In genomic region chr14:105486333-105486973, GRCh38 we compare ENCODE assay signal across 8 cellular contexts. TPM values are rescaled to one million over a fixed set of nuclear protein-coding genes. Genes with fewer than 3 reads are reported as not detected.
DNase-seq lines count a peak whose midpoint lies in the region; ATAC-seq, FAIRE-seq and TF ChIP-seq lines count a peak whose summit lies in the region.

A gene with protein sequence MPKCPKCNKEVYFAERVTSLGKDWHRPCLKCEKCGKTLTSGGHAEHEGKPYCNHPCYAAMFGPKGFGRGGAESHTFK (plus strand): TSS chr14:105486886. CDS start chr14:105487260, 374 bp downstream.

- H3K27ac Mint-ChIP-seq in CD8-positive, alpha-beta T cell: peak within 1 kb of the TSS; percentile 90

- H3K4me3 ChIP-seq in CD8-positive, alpha-beta T cell (ENCODE audit: low read depth, low read length): peak within 1 kb of the TSS; percentile 96
- H3K4me3 ChIP-seq in OCI-LY7 (ENCODE audit: low read depth, low read length, poor library complexity, severe bottlenecking) (peak within 1 kb of the TSS; percentile 35), pancreas (peak within 1 kb of the TSS in 3 of 4 donors; percentile 7 to 43 (median 14))

- H3K36me3 Mint-ChIP-seq in CD8-positive, alpha-beta T cell: peaks cover 2% of the 10 kb centered on the region

- peak within 1 kb of the TSS; percentile 60 for H3K4me2 ChIP-seq in OCI-LY7 (ENCODE audit: low read length)

- CTCF ChIA-PET in CD8-positive, alpha-beta T cell (lab: Charles Lee): interaction anchor here (1.1 kb wide), 1 partner anchor 426 kb away, joined by 3 read pairs; no protein-coding TSS in a partner anchor
- CTCF ChIA-PET in OCI-LY7 (lab: Charles Lee; ENCODE audit: unreplicated experiment): no interaction called here

- peak within 1 kb of the TSS; percentile 96 for H3K27ac ChIP-seq in CD8-positive, alpha-beta T cell (ENCODE audit: low read depth, low read length)
- H3K27ac ChIP-seq in OCI-LY7 (ENCODE audit: low read depth, low read length, poor library complexity, severe bottlenecking) (no peak within 1 kb of the TSS), pancreas (peak within 1 kb of the TSS in 3 of 4 donors; percentile 15 to 41 (median 22))

- no peaks in the 10 kb centered on the region for H3K9me3 ChIP-seq in CD8-positive, alpha-beta T cell (ENCODE audit: low read length)
- no peaks in the 10 kb centered on the region for H3K9me3 ChIP-seq in OCI-LY7 (ENCODE audit: low read length)
- H3K9me3 ChIP-seq in pancreas: no peaks in the 10 kb centered on the region

- WGBS in pancreas, 2 donors: 8 to 10% methylated on average over 47 to 48 of the region's 48 CpGs

- DNase-seq in CD8-positive, alpha-beta T cell: peak in 3 of 7 experiments; percentile 23 to 36 (median 25)
- DNase-seq in OCI-LY7 (ENCODE audit: low spot score): no peak
- peak; percentile 73 for DNase-seq in Right ventricle myocardium inferior (ENCODE audit: missing footprints)
- peak in 1 of 6 donors; percentile 28 for DNase-seq in pancreas
- DNase-seq in nucleus accumbens (lab: John Stamatoyannopoulos, UW): no peak
- DNase-seq in NCI-H1048 (lab: John Stamatoyannopoulos, UW): no peak
- no peak for DNase-seq in occipital lobe (lab: John Stamatoyannopoulos, UW)

- H3K27me3 Mint-ChIP-seq in CD8-positive, alpha-beta T cell (ENCODE audit: low read depth): no peaks in the 10 kb centered on the region

- no peaks in the 10 kb centered on the region for H3K9me3 Mint-ChIP-seq in CD8-positive, alpha-beta T cell

- H4K20me1 ChIP-seq in OCI-LY7 (ENCODE audit: insufficient read depth, low read length): no peaks in the 10 kb centered on the region

- intact Hi-C loops in CD8-positive, alpha-beta T cell (cut with DNase I, micrococcal nuclease): loop anchor here (5.0 to 10.0 kb wide), 2 partner anchors 419 to 422 kb away; partner anchors contain the start of gene GPR132 (in 2 of the 2)
- intact Hi-C loops in OCI-LY7 (cut with micrococcal nuclease; ENCODE audit: unreplicated experiment) (no loop called here), Right ventricle myocardium inferior (cut with DNase I) (no loop called here), pancreas (cut with DNase I) (loop anchor here in 2 of 3 donors (5.0 kb wide), 1 partner anchor 114 kb away; no protein-coding TSS in a partner anchor)

- H3K79me2 ChIP-seq in OCI-LY7 (ENCODE audit: insufficient read depth, low read depth, low read length): no peaks in the 10 kb centered on the region

- FAIRE-seq in pancreas (lab: Jason Lieb, UNC): no peak

- H3K27me3 ChIP-seq in CD8-positive, alpha-beta T cell (ENCODE audit: insufficient read depth, low read length): no peaks in the 10 kb centered on the region
- H3K27me3 ChIP-seq in pancreas: peaks cover 0 to 11% (median 0%) of the 10 kb centered on the region in 4 donors

- no peaks in the 10 kb centered on the region for H3K9me2 ChIP-seq in OCI-LY7 (ENCODE audit: insufficient read depth, low read length)

- peak within 1 kb of the TSS; percentile 83 for H3K4me3 Mint-ChIP-seq in CD8-positive, alpha-beta T cell

- H2AFZ ChIP-seq in OCI-LY7 (ENCODE audit: low read length): no peak within 1 kb of the TSS

- no peak for ATAC-seq in CD8-positive, alpha-beta T cell
- ATAC-seq in Right ventricle myocardium inferior: no peak
- no peak for ATAC-seq in pancreas
- no peak for ATAC-seq in GM18873 (IDR thresholded peaks at IDR 0.05; ENCODE audit: low FRiP score, unreplicated experiment)

- no TSS peak for BruUV-seq in OCI-LY7 (replicated peaks; lab: Mats Ljungman, UMichigan)

- POLR2A ChIA-PET in CD8-positive, alpha-beta T cell (lab: Charles Lee): interaction anchor here (1.0 kb wide), 1 partner anchor 116 kb away, joined by 5 read pairs; no protein-coding TSS in a partner anchor
- POLR2A ChIA-PET in OCI-LY7 (lab: Charles Lee): no interaction called here

- H3K4me1 Mint-ChIP-seq in CD8-positive, alpha-beta T cell (ENCODE audit: low read depth): peaks cover 48% of the 10 kb centered on the region

- H3K4me1 ChIP-seq in CD8-positive, alpha-beta T cell (ENCODE audit: insufficient read depth, low read length): peaks cover 73% of the 10 kb centered on the region
- H3K4me1 ChIP-seq in OCI-LY7 (ENCODE audit: insufficient read depth, low read length, poor library complexity, severe bottlenecking): peaks cover 32% of the 10 kb centered on the region
- peaks cover 8 to 46% (median 13%) of the 10 kb centered on the region in 3 donors for H3K4me1 ChIP-seq in pancreas

- TF ChIP-seq CTCF in CD8-positive, alpha-beta T cell (IDR thresholded peaks at IDR 0.05): no peak
- TF ChIP-seq CTCF in OCI-LY7 (conservative IDR thresholded peaks at IDR 0.05; ENCODE audit: low read length) (no peak), pancreas (IDR thresholded peaks at IDR 0.05) (no peak)

- no peaks in the 10 kb centered on the region for H3K36me3 ChIP-seq in CD8-positive, alpha-beta T cell (ENCODE audit: insufficient read depth, low read length)
- no peaks in the 10 kb centered on the region for H3K36me3 ChIP-seq in OCI-LY7 (ENCODE audit: insufficient read depth, low read length)
- H3K36me3 ChIP-seq in pancreas: no peaks in the 10 kb centered on the region

RNA-seq across cellular contexts. Expression of the gene that starts here (rescaled TPM):
- total RNA-seq in CD8-positive, alpha-beta T cell: 100 to 1,000 TPM; 111 to 115 TPM
- 4.1 and 4.6 TPM in 2 replicates for total RNA-seq in OCI-LY7 (2014; rRNA removed; shearing (Covaris generic))
- total RNA-seq in OCI-LY7 (2022) (1.5 TPM in 1 of 2 replicates, not detected in the other), Right ventricle myocardium inferior (82.0 TPM), pancreas (10 to 100 TPM in 1 of 6 donors, 1 to 10 TPM in 5; 2.4 to 14.0 (median 9.0) TPM), occipital lobe (0.94 TPM)
- polyA plus RNA-seq in pancreas: 10 to 100 TPM; 35.4 to 71.0 TPM

Comparison
In these comparisons a context has a peak if more than half of its experiments do, and no peak if none do; other contexts are left out.
1. H3K4me3 ChIP-seq: peak in every context shown above with its lines; median percentile 96 in CD8-positive, alpha-beta T cell; 35 in OCI-LY7; 14 in pancreas.
2. intact Hi-C loops: an anchor here in CD8-positive, alpha-beta T cell (5.0 to 10.0 kb wide) and pancreas (5.0 kb wide); none called in OCI-LY7 and Right ventricle myocardium inferior.